1 cellular context compared by ENCODE assay signal in genomic region chr1:3902546-3902945, GRCh38.
TF ChIP-seq lines count a peak whose summit lies in the region.

No MANE protein-coding gene starts in this region.

TF ChIP-seq in endothelial cell of umbilical vein, 7 proteins besides CTCF, POLR2A, EP300 and RAD21 (continued from another document):
- no peak for TF ChIP-seq MYC (IDR thresholded peaks at IDR 0.05; ENCODE audit: low read depth, low read length)
- TF ChIP-seq GATA2 (IDR thresholded peaks at IDR 0.05; ENCODE audit: insufficient read depth, insufficient read length, low read depth, low read length) = no peak
